1 cellular context compared by ENCODE assay signal in the genomic region with DNA sequence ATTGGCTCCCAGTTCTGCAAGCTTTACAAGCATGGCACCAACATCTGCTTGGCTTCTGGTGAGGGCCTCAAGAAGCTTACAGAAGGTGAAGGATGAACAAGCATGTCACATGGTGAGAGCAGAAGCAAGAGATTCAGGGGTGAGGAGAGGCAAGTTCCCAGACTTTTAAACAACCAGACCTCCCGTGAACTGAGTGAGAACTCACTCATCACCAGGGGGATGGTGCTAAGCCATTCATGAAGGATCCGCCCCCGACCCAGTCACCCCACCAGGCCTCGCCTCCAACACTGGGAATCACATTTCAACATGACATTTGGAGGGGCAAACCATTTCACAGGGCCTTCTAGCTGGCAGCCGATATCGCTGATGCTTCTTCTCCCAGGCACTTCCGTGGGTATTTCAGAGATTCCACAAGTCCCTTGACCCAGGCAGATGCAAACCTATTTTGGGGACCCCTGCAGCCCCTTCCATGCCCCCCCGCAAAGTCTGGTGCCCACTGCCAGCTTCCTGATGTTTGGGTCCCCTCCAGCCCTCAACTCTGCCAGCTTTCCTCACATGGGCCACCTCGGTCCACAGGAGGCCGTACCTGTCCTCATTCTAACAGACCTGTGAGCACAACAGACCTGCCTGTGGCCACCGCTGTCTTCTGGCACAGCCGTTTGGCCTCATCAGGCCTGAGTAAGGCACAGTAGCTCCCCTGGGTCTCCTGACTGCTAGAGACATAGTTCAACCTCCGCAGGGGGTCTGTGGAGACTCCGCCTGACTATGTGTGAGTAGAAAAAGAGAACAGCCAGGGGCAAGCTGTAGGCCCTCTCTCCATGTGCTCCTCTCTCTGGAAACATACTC.
TF ChIP-seq lines count a peak whose summit lies in the region.

No MANE protein-coding gene starts in this region.

TF ChIP-seq in HepG2, 621 proteins besides CTCF, POLR2A, EP300 and RAD21 (continued from another document):
- TF ChIP-seq, protein P1, sequence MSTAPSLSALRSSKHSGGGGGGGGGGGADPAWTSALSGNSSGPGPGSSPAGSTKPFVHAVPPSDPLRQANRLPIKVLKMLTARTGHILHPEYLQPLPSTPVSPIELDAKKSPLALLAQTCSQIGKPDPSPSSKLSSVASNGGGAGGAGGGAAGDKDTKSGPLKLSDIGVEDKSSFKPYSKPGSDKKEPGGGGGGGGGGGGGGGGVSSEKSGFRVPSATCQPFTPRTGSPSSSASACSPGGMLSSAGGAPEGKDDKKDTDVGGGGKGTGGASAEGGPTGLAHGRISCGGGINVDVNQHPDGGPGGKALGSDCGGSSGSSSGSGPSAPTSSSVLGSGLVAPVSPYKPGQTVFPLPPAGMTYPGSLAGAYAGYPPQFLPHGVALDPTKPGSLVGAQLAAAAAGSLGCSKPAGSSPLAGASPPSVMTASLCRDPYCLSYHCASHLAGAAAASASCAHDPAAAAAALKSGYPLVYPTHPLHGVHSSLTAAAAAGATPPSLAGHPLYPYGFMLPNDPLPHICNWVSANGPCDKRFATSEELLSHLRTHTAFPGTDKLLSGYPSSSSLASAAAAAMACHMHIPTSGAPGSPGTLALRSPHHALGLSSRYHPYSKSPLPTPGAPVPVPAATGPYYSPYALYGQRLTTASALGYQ (CRISPR knock-in tag; IDR thresholded peaks at IDR 0.05): no peak
- no peak for TF ChIP-seq MYC (CRISPR knock-in tag; IDR thresholded peaks at IDR 0.05; ENCODE audit: borderline replicate concordance)
- no peak for TF ChIP-seq ZNF441 (CRISPR knock-in tag; IDR thresholded peaks at IDR 0.05; ENCODE audit: borderline replicate concordance)
